In genomic region chr3:45610129-45610528, GRCh38 we compare ENCODE assay signal across 28 cellular contexts. TPM values are rescaled to one million over a fixed set of nuclear protein-coding genes. Genes with fewer than 3 reads are reported as not detected.
DNase-seq lines count a peak whose midpoint lies in the region; ATAC-seq and TF ChIP-seq lines count a peak whose summit lies in the region.
"Had no signal": no experiment of that assay in that cellular context is flagged by ENCODE, and none has a peak within 500 bp of the region (broad histone marks: within the 10 kb centered on the region; RNA-seq: fewer than 3 reads in every experiment).

No MANE protein-coding gene starts in this region.

- TF ChIP-seq EP300 in esophagus muscularis mucosa (IDR thresholded peaks at IDR 0.05): no peak

- H3K9me3 ChIP-seq in AG04450 (ENCODE audit: control insufficient read depth, insufficient read depth, low read length) (no peaks in the 10 kb centered on the region), esophagus muscularis mucosa (no peaks in the 10 kb centered on the region)
- H3K9me3 ChIP-seq: MG63, prostate gland had no signal

- no peak for TF ChIP-seq POLR2A in esophagus muscularis mucosa (IDR thresholded peaks at IDR 0.05; ENCODE audit: low read depth)

- H3K4me1 ChIP-seq in esophagus muscularis mucosa: peaks cover 65 to 92% (median 87%) of the 10 kb centered on the region in 4 donors

- no peak for DNase-seq in AG04450 (ENCODE audit: low read depth, low spot score)
- DNase-seq in RPMI7951 (ENCODE audit: low read depth): peak; percentile 56
- peak; percentile 42 for DNase-seq in glomerular visceral epithelial cell (ENCODE audit: extremely low spot score)
- no peak for DNase-seq in neural crest cell (ENCODE audit: low read depth, low spot score)
- DNase-seq in esophagus muscularis mucosa (ENCODE audit: extremely low spot score): no peak
- no peak for DNase-seq in cerebellar cortex (ENCODE audit: low spot score)
- DNase-seq in stimulated activated naive CD4-positive, alpha-beta T cell treated with Interleukin-2 at 50 U/mL for 16 hours (lab: John Stamatoyannopoulos, UW): no peak
- DNase-seq: 8988T; activated CD4-positive, alpha-beta T cell treated with anti-CD3 and anti-CD28 coated beads, Interleukin-2, amount 50 U/mL, for 1 hour; foreskin melanocyte; kidney; MG63; NCI-H146; NCI-H2171 treated with DMSO at 0.1 percent for 48 hours; nephron progenitor cell; OCI-M1; SIG-M5; small intestine; stimulated activated CD4-positive, alpha-beta T cell treated with anti-CD3 and anti-CD28 coated beads, Interleukin-2, amount 100 ng/mL, for 48 hours; stimulated activated naive CD8-positive, alpha-beta T cell treated with anti-CD3 and anti-CD28 coated beads, Interleukin-15, amount 100 ng/mL, for 72 hours; T-cell; WERI-Rb-1 had no signal

- H3K4me3 ChIP-seq in AG04450 (ENCODE audit: low read depth, low read length): no peak overlapping the region
- H3K4me3 ChIP-seq in esophagus muscularis mucosa: no peak overlapping the region
- H3K4me3 ChIP-seq: cardiac muscle cell, MG63, prostate gland had no signal

- H3K36me3 ChIP-seq in esophagus muscularis mucosa: no peaks in the 10 kb centered on the region
- H3K36me3 ChIP-seq: cardiac muscle cell, MG63, prostate gland, WERI-Rb-1 had no signal

- CTCF ChIA-PET in AG04450 (lab: Charles Lee): interaction anchor here (1.7 to 3.4 kb wide), 3 partner anchors 11 to 50 kb away, joined by 3 to 16 read pairs (median 15); no protein-coding TSS in a partner anchor

- H3K27ac ChIP-seq in AG04450 (ENCODE audit: low read depth, low read length) (peak overlapping the region; percentile 21), esophagus muscularis mucosa (replicated peaks in 1 of 4) (peak overlapping the region in 1 of 4 donors; percentile 4)
- H3K27ac ChIP-seq: cardiac muscle cell, prostate gland, WERI-Rb-1 had no signal

- POLR2A ChIA-PET in AG04450 (lab: Yijun Ruan, JAX): interaction anchor here (0.5 to 0.6 kb wide), 2 partner anchors 18 to 23 kb away, joined by 3 to 9 read pairs; no protein-coding TSS in a partner anchor

- TF ChIP-seq CTCF in AG04450 (IDR thresholded peaks at IDR 0.05; ENCODE audit: low read depth, low read length) (no peak), neural crest cell (conservative IDR thresholded peaks at IDR 0.05) (no peak), esophagus muscularis mucosa (IDR thresholded peaks at IDR 0.05) (no peak)

- H3K27ac Mint-ChIP-seq in neural crest cell (ENCODE audit: unreplicated experiment): peak overlapping the region; percentile 81
- H3K27ac Mint-ChIP-seq: activated T-helper 2 cell treated with anti-CD3 and anti-CD28 coated beads, Interferon-gamma antibody, Interleukin-2, Interleukin-4, amounts not matched to agents 10 μg/mL and 5 μg/mL and 100 μg/mL, durations not matched to agents 14 hours and 24 hours and 36 hours; mesothelial cell of epicardium; nephron progenitor cell; T-cell had no signal

- ATAC-seq in GM18873 (IDR thresholded peaks at IDR 0.05; ENCODE audit: low FRiP score, unreplicated experiment): no peak
- ATAC-seq: HCT116; stimulated activated naive CD8-positive, alpha-beta T cell treated with anti-CD3 and anti-CD28 coated beads, Interleukin-15, amount 100 ng/mL, for 72 hours; T-cell had no signal

- H3K27me3 ChIP-seq in AG04450 (ENCODE audit: control insufficient read depth, insufficient read depth, low read length) (no peaks in the 10 kb centered on the region), esophagus muscularis mucosa (no peaks in the 10 kb centered on the region)
- H3K27me3 ChIP-seq: cardiac muscle cell, MG63 had no signal

- intact Hi-C loops in esophagus muscularis mucosa (cut with DNase I): no loop called here

- H3K4me1 Mint-ChIP-seq in neural crest cell: peaks cover 48% of the 10 kb centered on the region

- 69% methylated on average over 5 of the region's 5 CpGs for WGBS in esophagus muscularis mucosa

- no peaks in the 10 kb centered on the region for H3K36me3 Mint-ChIP-seq in neural crest cell (ENCODE audit: low read depth)
- H3K36me3 Mint-ChIP-seq: mesothelial cell of epicardium had no signal

- no peak overlapping the region for H3K4me3 Mint-ChIP-seq in neural crest cell
- H3K4me3 Mint-ChIP-seq: mesothelial cell of epicardium; nephron progenitor cell; stimulated activated naive CD8-positive, alpha-beta T cell treated with anti-CD3 and anti-CD28 coated beads, Interleukin-15, amount 100 ng/mL, for 72 hours; T-cell had no signal

- H3K27me3 Mint-ChIP-seq in neural crest cell (ENCODE audit: low read depth): no peaks in the 10 kb centered on the region
- H3K27me3 Mint-ChIP-seq: stimulated activated naive CD8-positive, alpha-beta T cell treated with anti-CD3 and anti-CD28 coated beads, Interleukin-15, amount 100 ng/mL, for 72 hours; T-cell had no signal

- H3K9me3 Mint-ChIP-seq in neural crest cell: no peaks in the 10 kb centered on the region
- H3K9me3 Mint-ChIP-seq: activated T-helper 2 cell treated with anti-CD3 and anti-CD28 coated beads, Interferon-gamma antibody, Interleukin-2, Interleukin-4, amounts not matched to agents 10 μg/mL and 5 μg/mL and 100 μg/mL, durations not matched to agents 14 hours and 24 hours and 36 hours; mesothelial cell of epicardium; nephron progenitor cell; stimulated activated naive CD8-positive, alpha-beta T cell treated with anti-CD3 and anti-CD28 coated beads, Interleukin-15, amount 100 ng/mL, for 72 hours; T-cell had no signal

RNA-seq across cellular contexts. Expression of gene LIMD1, which starts 15.6 kb away (rescaled TPM):
- polyA plus RNA-seq in AG04450 (2011; rRNA removed): 20.7 and 24.3 TPM in 2 replicates
- 62.8 and 81.7 TPM in 2 replicates for polyA minus RNA-seq in AG04450 (2011; rRNA and poly(A)+ RNA removed)
- 40.0 and 44.9 TPM in 2 replicates for total RNA-seq in RPMI7951 (2014; rRNA removed; shearing (Covaris generic))
- 41.8 and 44.4 TPM in 2 replicates for total RNA-seq in neural crest cell
- 10 to 100 TPM; 14.6 to 36.1 (median 29.2) TPM for total RNA-seq in esophagus muscularis mucosa

Comparison
In these comparisons a context has a peak if more than half of its experiments do, and no peak if none do; other contexts are left out.
1. DNase-seq: peak in RPMI7951 (single experiment) and glomerular visceral epithelial cell (single experiment); none in AG04450 (single experiment), neural crest cell (single experiment), esophagus muscularis mucosa (single experiment), cerebellar cortex (single experiment) and stimulated activated naive CD4-positive, alpha-beta T cell treated with Interleukin-2 at 50 U/mL for 16 hours (single experiment).